Comparison of ENCODE assay signal across 1 cellular context in the genomic region with DNA sequence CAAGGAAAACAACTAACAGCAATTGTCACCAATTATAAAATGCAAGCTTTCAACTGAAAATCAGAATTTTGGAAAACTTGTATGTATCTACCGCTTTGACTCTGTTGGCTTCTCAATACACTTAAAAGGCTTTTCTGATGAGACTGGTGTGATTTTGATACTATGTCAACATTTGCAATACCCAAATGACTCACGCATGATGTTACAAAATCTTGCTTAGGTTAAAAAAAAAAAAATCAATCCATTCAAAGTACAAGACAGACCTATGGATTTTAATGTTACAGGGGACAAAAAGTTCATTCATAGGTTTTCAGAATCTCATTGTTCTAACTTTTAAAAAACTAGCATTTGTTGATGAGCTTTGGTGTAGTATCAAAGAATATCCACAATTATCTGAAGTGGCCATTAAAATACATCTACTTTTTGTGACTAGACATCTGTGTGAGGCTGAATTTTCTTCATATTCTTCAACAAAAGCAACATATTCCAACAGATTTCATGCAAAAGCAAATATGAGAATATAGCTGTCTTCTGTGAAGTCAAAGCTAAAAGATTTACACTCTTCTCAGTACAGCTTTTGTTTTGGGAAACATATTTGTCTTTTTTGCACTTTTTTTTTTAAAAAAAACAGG.
TF ChIP-seq lines count a peak whose summit lies in the region.

No MANE protein-coding gene starts in this region.

TF ChIP-seq in GM23338, 12 proteins besides CTCF, POLR2A, EP300 and RAD21 (continued from another document):
- TF ChIP-seq, protein P1, sequence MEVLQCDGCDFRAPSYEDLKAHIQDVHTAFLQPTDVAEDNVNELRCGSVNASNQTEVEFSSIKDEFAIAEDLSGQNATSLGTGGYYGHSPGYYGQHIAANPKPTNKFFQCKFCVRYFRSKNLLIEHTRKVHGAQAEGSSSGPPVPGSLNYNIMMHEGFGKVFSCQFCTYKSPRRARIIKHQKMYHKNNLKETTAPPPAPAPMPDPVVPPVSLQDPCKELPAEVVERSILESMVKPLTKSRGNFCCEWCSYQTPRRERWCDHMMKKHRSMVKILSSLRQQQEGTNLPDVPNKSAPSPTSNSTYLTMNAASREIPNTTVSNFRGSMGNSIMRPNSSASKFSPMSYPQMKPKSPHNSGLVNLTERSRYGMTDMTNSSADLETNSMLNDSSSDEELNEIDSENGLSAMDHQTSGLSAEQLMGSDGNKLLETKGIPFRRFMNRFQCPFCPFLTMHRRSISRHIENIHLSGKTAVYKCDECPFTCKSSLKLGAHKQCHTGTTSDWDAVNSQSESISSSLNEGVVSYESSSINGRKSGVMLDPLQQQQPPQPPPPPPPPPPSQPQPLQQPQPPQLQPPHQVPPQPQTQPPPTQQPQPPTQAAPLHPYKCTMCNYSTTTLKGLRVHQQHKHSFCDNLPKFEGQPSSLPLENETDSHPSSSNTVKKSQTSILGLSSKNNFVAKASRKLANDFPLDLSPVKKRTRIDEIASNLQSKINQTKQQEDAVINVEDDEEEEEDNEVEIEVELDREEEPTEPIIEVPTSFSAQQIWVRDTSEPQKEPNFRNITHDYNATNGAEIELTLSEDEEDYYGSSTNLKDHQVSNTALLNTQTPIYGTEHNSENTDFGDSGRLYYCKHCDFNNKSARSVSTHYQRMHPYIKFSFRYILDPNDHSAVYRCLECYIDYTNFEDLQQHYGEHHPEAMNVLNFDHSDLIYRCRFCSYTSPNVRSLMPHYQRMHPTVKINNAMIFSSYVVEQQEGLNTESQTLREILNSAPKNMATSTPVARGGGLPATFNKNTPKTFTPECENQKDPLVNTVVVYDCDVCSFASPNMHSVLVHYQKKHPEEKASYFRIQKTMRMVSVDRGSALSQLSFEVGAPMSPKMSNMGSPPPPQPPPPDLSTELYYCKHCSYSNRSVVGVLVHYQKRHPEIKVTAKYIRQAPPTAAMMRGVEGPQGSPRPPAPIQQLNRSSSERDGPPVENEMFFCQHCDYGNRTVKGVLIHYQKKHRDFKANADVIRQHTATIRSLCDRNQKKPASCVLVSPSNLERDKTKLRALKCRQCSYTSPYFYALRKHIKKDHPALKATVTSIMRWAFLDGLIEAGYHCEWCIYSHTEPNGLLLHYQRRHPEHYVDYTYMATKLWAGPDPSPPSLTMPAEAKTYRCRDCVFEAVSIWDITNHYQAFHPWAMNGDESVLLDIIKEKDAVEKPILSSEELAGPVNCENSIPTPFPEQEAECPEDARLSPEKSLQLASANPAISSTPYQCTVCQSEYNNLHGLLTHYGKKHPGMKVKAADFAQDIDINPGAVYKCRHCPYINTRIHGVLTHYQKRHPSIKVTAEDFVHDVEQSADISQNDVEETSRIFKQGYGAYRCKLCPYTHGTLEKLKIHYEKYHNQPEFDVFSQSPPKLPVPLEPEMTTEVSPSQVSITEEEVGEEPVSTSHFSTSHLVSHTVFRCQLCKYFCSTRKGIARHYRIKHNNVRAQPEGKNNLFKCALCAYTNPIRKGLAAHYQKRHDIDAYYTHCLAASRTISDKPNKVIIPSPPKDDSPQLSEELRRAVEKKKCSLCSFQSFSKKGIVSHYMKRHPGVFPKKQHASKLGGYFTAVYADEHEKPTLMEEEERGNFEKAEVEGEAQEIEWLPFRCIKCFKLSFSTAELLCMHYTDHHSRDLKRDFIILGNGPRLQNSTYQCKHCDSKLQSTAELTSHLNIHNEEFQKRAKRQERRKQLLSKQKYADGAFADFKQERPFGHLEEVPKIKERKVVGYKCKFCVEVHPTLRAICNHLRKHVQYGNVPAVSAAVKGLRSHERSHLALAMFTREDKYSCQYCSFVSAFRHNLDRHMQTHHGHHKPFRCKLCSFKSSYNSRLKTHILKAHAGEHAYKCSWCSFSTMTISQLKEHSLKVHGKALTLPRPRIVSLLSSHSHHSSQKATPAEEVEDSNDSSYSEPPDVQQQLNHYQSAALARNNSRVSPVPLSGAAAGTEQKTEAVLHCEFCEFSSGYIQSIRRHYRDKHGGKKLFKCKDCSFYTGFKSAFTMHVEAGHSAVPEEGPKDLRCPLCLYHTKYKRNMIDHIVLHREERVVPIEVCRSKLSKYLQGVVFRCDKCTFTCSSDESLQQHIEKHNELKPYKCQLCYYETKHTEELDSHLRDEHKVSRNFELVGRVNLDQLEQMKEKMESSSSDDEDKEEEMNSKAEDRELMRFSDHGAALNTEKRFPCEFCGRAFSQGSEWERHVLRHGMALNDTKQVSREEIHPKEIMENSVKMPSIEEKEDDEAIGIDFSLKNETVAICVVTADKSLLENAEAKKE (CRISPR knock-in tag; IDR thresholded peaks at IDR 0.05) = no peak
- TF ChIP-seq ETS1 (IDR thresholded peaks at IDR 0.05) = no peak
- no peak for TF ChIP-seq EZH2phosphoT487 (IDR thresholded peaks at IDR 0.05; ENCODE audit: unreplicated experiment)
- no peak for TF ChIP-seq REST (IDR thresholded peaks at IDR 0.05; ENCODE audit: unreplicated experiment)
- TF ChIP-seq CREB1 (CRISPR knock-in tag; IDR thresholded peaks at IDR 0.05; ENCODE audit: low read depth) = no peak
- no peak for TF ChIP-seq STAT1 (IDR thresholded peaks at IDR 0.05; ENCODE audit: unreplicated experiment)
